In the genomic region with DNA sequence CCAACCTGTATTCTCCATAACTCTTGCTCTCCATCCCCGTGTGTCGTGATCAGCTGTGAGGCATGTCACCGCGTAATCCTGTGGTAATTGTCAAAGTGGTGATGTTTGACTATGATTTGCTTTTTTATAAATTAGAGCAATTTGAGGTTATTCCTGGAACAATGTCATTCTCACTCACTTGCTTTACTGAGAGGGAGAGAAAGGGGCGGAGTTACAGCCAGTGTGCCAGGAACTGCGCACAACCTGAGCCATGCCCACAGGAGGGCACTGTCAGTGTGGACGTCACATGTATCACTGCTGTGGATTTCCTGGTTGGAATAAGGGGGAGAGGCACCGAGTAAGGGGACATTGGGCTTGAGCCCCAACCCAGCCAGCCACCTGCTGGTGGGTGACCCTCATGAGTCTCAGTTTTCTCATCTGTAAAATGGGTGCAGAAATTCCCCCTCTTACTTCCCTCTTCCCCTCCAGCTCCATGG, we compare ENCODE assay signal across 1 cellular context.
TF ChIP-seq lines count a peak whose summit lies in the region.

No MANE protein-coding gene starts in this region.

TF ChIP-seq in H1, 55 proteins besides CTCF, POLR2A, EP300 and RAD21:
- no peak for TF ChIP-seq SP1 (IDR thresholded peaks at IDR 0.05; ENCODE audit: low read depth, low read length)
- TF ChIP-seq HDAC2 (IDR thresholded peaks at IDR 0.05; ENCODE audit: borderline replicate concordance in 1 of 2, low read depth in 2 of 2, low read length in 2 of 2): 0 out of 4 replicates have a peak, but pooled peaks of 1 of the 2 experiments have one; percentile 68
- peak; percentile 95 for TF ChIP-seq KDM1A (IDR thresholded peaks at IDR 0.05; ENCODE audit: borderline replicate concordance, low read length)
